ENCODE assay signal across 8 cellular contexts in genomic region chr5:55994998-55995914, GRCh38. TPM values are rescaled to one million over a fixed set of nuclear protein-coding genes. Genes with fewer than 3 reads are reported as not detected.
A peak's percentile ranks its signal among the peaks of the same experiment; 100 is the strongest.
DNase-seq lines count a peak whose midpoint lies in the region; ATAC-seq and TF ChIP-seq lines count a peak whose summit lies in the region.

No MANE protein-coding gene starts in this region.

- CTCF ChIA-PET in BJ (lab: Yijun Ruan, JAX) = interaction anchor here (0.7 to 1.3 kb wide), 4 partner anchors 11 to 128 kb away, joined by 3 to 4 read pairs (median 3); no protein-coding TSS in a partner anchor

- peak overlapping the region; percentile 76 for H3K4me3 ChIP-seq in BJ (ENCODE audit: low read depth, low read length)
- peak overlapping the region; percentile 85 for H3K4me3 ChIP-seq in colonic mucosa

- H3K36me3 ChIP-seq in BJ (ENCODE audit: control insufficient read depth, insufficient read depth, low read length) = no peaks in the 10 kb centered on the region
- H3K36me3 ChIP-seq in colonic mucosa = no peaks in the 10 kb centered on the region

- H3K27me3 ChIP-seq in BJ (ENCODE audit: control insufficient read depth, insufficient read depth, low read length) (no peaks in the 10 kb centered on the region), colonic mucosa (no peaks in the 10 kb centered on the region)

- POLR2A ChIA-PET in BJ (lab: Charles Lee) = interaction anchor here (0.6 kb wide), 2 partner anchors 24 to 94 kb away, joined by 3 to 9 read pairs; no protein-coding TSS in a partner anchor

- TF ChIP-seq CTCF in BJ (IDR thresholded peaks at IDR 0.05; ENCODE audit: insufficient read depth, low read depth, low read length) = no peak
- no peak for TF ChIP-seq CTCF in colonic mucosa (IDR thresholded peaks at IDR 0.05)

- no peaks in the 10 kb centered on the region for H3K9me3 ChIP-seq in colonic mucosa

- peaks cover 10% of the 10 kb centered on the region for H3K4me1 ChIP-seq in colonic mucosa

- ATAC-seq in GM19324 (IDR thresholded peaks at IDR 0.05; ENCODE audit: low FRiP score, unreplicated experiment) (peak; percentile 97), HG03460 (IDR thresholded peaks at IDR 0.05; ENCODE audit: unreplicated experiment) (peak; percentile 93), left colon (peak; percentile 93)

- peak overlapping the region; percentile 84 to 100 for H3K9ac ChIP-seq in colonic mucosa (ENCODE audit: low read depth in 2 of 2, low read length in 2 of 2)

- DNase-seq in BJ (ENCODE audit: low read depth) (peak; percentile 81), NCI-H524 (lab: John Stamatoyannopoulos, UW) (peak; percentile 96), colonic mucosa (peak; percentile 98), left colon (peak; percentile 97 to 98)
- DNase-seq in activated CD4-positive, alpha-beta T cell treated with anti-CD3 and anti-CD28 coated beads for 48 hours = peak; percentile 98
- peak; percentile 97 for DNase-seq in stimulated activated CD4-positive, alpha-beta T cell treated with anti-CD3 and anti-CD28 coated beads, Interleukin-1b, Interleukin-23, amount 100 ng/mL, for 48 hours

- H3K27ac ChIP-seq in colonic mucosa = peak overlapping the region; percentile 99

- intact Hi-C loops in colonic mucosa (cut with DNase I) = no loop called here
- intact Hi-C loops in left colon (cut with DNase I, micrococcal nuclease) = no loop called here

RNA-seq across cellular contexts. Expression of gene IL6ST, which starts 0.5 kb away (rescaled TPM):
- 167 and 330 TPM in 2 replicates for polyA plus RNA-seq in BJ (2011; rRNA removed)
- 206 and 254 TPM in 2 replicates for polyA minus RNA-seq in BJ (2011; rRNA and poly(A)+ RNA removed)
- total RNA-seq in colonic mucosa (100 to 1,000 TPM in 1 of 2 donors, 10 to 100 TPM in 1; 69.9 to 118 TPM), left colon (100 to 1,000 TPM in 1 of 2 donors, 10 to 100 TPM in 1; 73.6 to 114 TPM)

Comparison
In these comparisons a context has a peak if more than half of its experiments do, and no peak if none do; other contexts are left out.
1. Peak in every context shown above with its lines: DNase-seq, ATAC-seq, H3K4me3 ChIP-seq and H3K27ac ChIP-seq.